Comparison of ENCODE assay signal across 10 cellular contexts in genomic region chr2:25295654-25296053, GRCh38. TPM values are rescaled to one million over a fixed set of nuclear protein-coding genes. Genes with fewer than 3 reads are reported as not detected.
DNase-seq lines count a peak whose midpoint lies in the region; ATAC-seq, FAIRE-seq and TF ChIP-seq lines count a peak whose summit lies in the region.
"Had no signal": no experiment of that assay in that cellular context is flagged by ENCODE, and none has a peak within 500 bp of the region (broad histone marks: within the 10 kb centered on the region; RNA-seq: fewer than 3 reads in every experiment).

No MANE protein-coding gene starts in this region.

- FAIRE-seq in H54 (lab: Jason Lieb, UNC) = no peak

- no peak for TF ChIP-seq EP300 in transverse colon (IDR thresholded peaks at IDR 0.05; ENCODE audit: low read depth)

- H3K9me3 Mint-ChIP-seq in activated naive CD8-positive, alpha-beta T cell (ENCODE audit: low read depth) = no peaks in the 10 kb centered on the region

- no peak for DNase-seq in cardiac muscle cell (ENCODE audit: low read depth in 1 of 2, low spot score in 1 of 2)
- no peak for DNase-seq in Right ventricle myocardium inferior (ENCODE audit: missing footprints)
- DNase-seq in lung (ENCODE audit: low spot score) = no peak
- DNase-seq in transverse colon = no peak
- no peak for DNase-seq in H54 (ENCODE audit: insufficient read length, low spot score)
- DNase-seq in SHP77 (lab: John Stamatoyannopoulos, UW) = no peak
- DNase-seq in GM20000 (ENCODE audit: low spot score) = no peak
- DNase-seq: NCI-H1436 treated with DMSO at 0.1 percent for 48 hours had no signal

- TF ChIP-seq POLR2A in transverse colon (IDR thresholded peaks at IDR 0.05) (no peak), H54 (IDR thresholded peaks at IDR 0.05; ENCODE audit: low read depth, low read length) (no peak)

- WGBS in lung, 2 donors = 86 to 87% methylated on average over 7 of the region's 7 CpGs
- WGBS in transverse colon (ENCODE audit: low coverage in 1 of 2), 2 donors = 88% methylated on average over 7 of the region's 7 CpGs; no CpG with 5 or more reads in 1 of the 2 donors

- H3K27me3 Mint-ChIP-seq in activated naive CD8-positive, alpha-beta T cell = no peaks in the 10 kb centered on the region

- peak overlapping the region; percentile 93 for H3K27ac Mint-ChIP-seq in activated naive CD8-positive, alpha-beta T cell

- H3K27me3 ChIP-seq in cardiac muscle cell = no peaks in the 10 kb centered on the region
- no peaks in the 10 kb centered on the region for H3K27me3 ChIP-seq in lung (ENCODE audit: control insufficient read depth, insufficient read depth)
- no peaks in the 10 kb centered on the region for H3K27me3 ChIP-seq in transverse colon
- H3K27me3 ChIP-seq: BE2C had no signal

- peaks cover 35% of the 10 kb centered on the region for H3K4me1 ChIP-seq in cardiac muscle cell (ENCODE audit: low read depth)
- H3K4me1 ChIP-seq in lung (ENCODE audit: control insufficient read depth in 2 of 2, insufficient read depth in 2 of 2, low read length in 2 of 2) = peaks cover 13 to 37% of the 10 kb centered on the region in 2 donors
- H3K4me1 ChIP-seq in transverse colon = peaks cover 13 to 31% (median 18%) of the 10 kb centered on the region in 4 donors

- peaks cover 3% of the 10 kb centered on the region for H3K36me3 ChIP-seq in cardiac muscle cell
- peaks cover 0 to 11% of the 10 kb centered on the region in 2 donors for H3K36me3 ChIP-seq in lung (ENCODE audit: control insufficient read depth in 2 of 2, insufficient read depth in 2 of 2, low read length in 2 of 2)
- H3K36me3 ChIP-seq in transverse colon = no peaks in the 10 kb centered on the region

- H3K9me3 ChIP-seq in cardiac muscle cell (ENCODE audit: low read depth) (no peaks in the 10 kb centered on the region), lung (ENCODE audit: control insufficient read depth in 2 of 2, insufficient read depth in 1 of 2, low read length in 1 of 2) (no peaks in the 10 kb centered on the region), transverse colon (no peaks in the 10 kb centered on the region)
- H3K9me3 ChIP-seq: BE2C had no signal

- TF ChIP-seq CTCF in cardiac muscle cell (IDR thresholded peaks at IDR 0.05; ENCODE audit: low read depth, low read length) (no peak), lung (IDR thresholded peaks at IDR 0.05; ENCODE audit: control extremely low read depth, extremely low read depth) (no peak), transverse colon (IDR thresholded peaks at IDR 0.05) (no peak), GM20000 (IDR thresholded peaks at IDR 0.05; ENCODE audit: extremely low read depth, missing control alignments) (no peak)

- H3K27ac ChIP-seq in cardiac muscle cell (peak overlapping the region; percentile 85), lung (ENCODE audit: low read depth in 1 of 2, low read length in 1 of 2) (peak overlapping the region; percentile 34 to 90), transverse colon (peak overlapping the region; percentile 81 to 85 (median 84))

- H3K36me3 Mint-ChIP-seq in activated naive CD8-positive, alpha-beta T cell = peaks cover 6% of the 10 kb centered on the region

- H3K4me1 Mint-ChIP-seq in activated naive CD8-positive, alpha-beta T cell (ENCODE audit: low read depth) = peaks cover 63% of the 10 kb centered on the region

- H3K4me3 ChIP-seq in cardiac muscle cell (no peak overlapping the region), lung (no peak overlapping the region), transverse colon (no peak overlapping the region)

- in situ Hi-C loops in transverse colon (cut with MboI; ENCODE audit: low pct_ligation_motif_present in 1 of 4, low pct_unique_long_range_greater_than_20kb in 1 of 4, low sequenced_read_pairs in 3 of 4) = no loop called here

- intact Hi-C loops in Right ventricle myocardium inferior (cut with DNase I) (no loop called here), transverse colon (cut with DNase I; ENCODE audit: low total_unique reads) (loop anchor here (10.0 kb wide), 1 partner anchor 1459 kb away; no protein-coding TSS in a partner anchor)

- ATAC-seq in Right ventricle myocardium inferior (no peak), lung (ENCODE audit: insufficient read depth, low FRiP score) (no peak)

- peak overlapping the region; percentile 83 for H3K4me3 Mint-ChIP-seq in activated naive CD8-positive, alpha-beta T cell

RNA-seq across cellular contexts. Expression of gene DNMT3A, which starts 46.1 kb away (rescaled TPM):
- total RNA-seq in cardiac muscle cell (90.6 and 116 TPM in 2 replicates), Right ventricle myocardium inferior (18.6 TPM), lung (10 to 100 TPM; 41.2 to 61.0 TPM), transverse colon (10 to 100 TPM; 16.1 to 33.7 (median 21.0) TPM)
- polyA plus RNA-seq in cardiac muscle cell (52.9 and 65.4 TPM in 2 replicates), lung (10 to 100 TPM in 1 of 2 donors, 1 to 10 TPM in 1; 9.2 to 12.6 TPM)
